In genomic region chr12:1917172-1918070, GRCh38 we compare ENCODE assay signal across 9 cellular contexts. TPM values are rescaled to one million over a fixed set of nuclear protein-coding genes. Genes with fewer than 3 reads are reported as not detected.
DNase-seq lines count a peak whose midpoint lies in the region; ATAC-seq and TF ChIP-seq lines count a peak whose summit lies in the region.
"Had no signal": no experiment of that assay in that cellular context is flagged by ENCODE, and none has a peak within 500 bp of the region (broad histone marks: within the 10 kb centered on the region; RNA-seq: fewer than 3 reads in every experiment).

No MANE protein-coding gene starts in this region.

- peak overlapping the region; percentile 94 to 99 (median 97) for H3K27ac Mint-ChIP-seq in CD14-positive monocyte
- H3K27ac Mint-ChIP-seq in central memory CD8-positive, alpha-beta T cell (ENCODE audit: low read depth): no peak overlapping the region
- H3K27ac Mint-ChIP-seq in neural crest cell (ENCODE audit: unreplicated experiment): peak overlapping the region; percentile 75
- no peak overlapping the region for H3K27ac Mint-ChIP-seq in activated CD4-positive, alpha-beta T cell treated with anti-CD3 and anti-CD28 coated beads, Interleukin-2, amount 10 ng/mL, durations not matched to agents 7 days and 5 days

- H3K4me3 Mint-ChIP-seq in CD14-positive monocyte (peak overlapping the region; percentile 95 to 96), neural crest cell (no peak overlapping the region)
- H3K4me3 Mint-ChIP-seq in central memory CD8-positive, alpha-beta T cell: peak overlapping the region; percentile 64
- H3K4me3 Mint-ChIP-seq in activated CD4-positive, alpha-beta T cell treated with anti-CD3 and anti-CD28 coated beads, Interleukin-2, amount 10 ng/mL, durations not matched to agents 7 days and 5 days: no peak overlapping the region

- H3K36me3 Mint-ChIP-seq in CD14-positive monocyte: peaks cover 10 to 13% of the 10 kb centered on the region in 2 donors
- peaks cover 3% of the 10 kb centered on the region for H3K36me3 Mint-ChIP-seq in central memory CD8-positive, alpha-beta T cell (ENCODE audit: insufficient read depth)
- no peaks in the 10 kb centered on the region for H3K36me3 Mint-ChIP-seq in neural crest cell (ENCODE audit: low read depth)
- no peaks in the 10 kb centered on the region for H3K36me3 Mint-ChIP-seq in activated CD4-positive, alpha-beta T cell treated with anti-CD3 and anti-CD28 coated beads, Interleukin-2, amount 10 ng/mL, durations not matched to agents 7 days and 5 days (ENCODE audit: low read depth)

- POLR2A ChIA-PET in activated CD4-positive, alpha-beta T cell treated with anti-CD3 and anti-CD28 coated beads, Interleukin-2, amount 10 ng/mL, durations not matched to agents 7 days and 5 days (lab: Charles Lee): no interaction called here

- no peak for TF ChIP-seq CTCF in CD14-positive monocyte (IDR thresholded peaks at IDR 0.05)
- no peak for TF ChIP-seq CTCF in neural crest cell (conservative IDR thresholded peaks at IDR 0.05)

- intact Hi-C loops in CD14-positive monocyte (cut with micrococcal nuclease): no loop called here

- H3K4me1 Mint-ChIP-seq in CD14-positive monocyte: peaks cover 47% of the 10 kb centered on the region
- H3K4me1 Mint-ChIP-seq in central memory CD8-positive, alpha-beta T cell: peaks cover 21% of the 10 kb centered on the region
- peaks cover 33% of the 10 kb centered on the region for H3K4me1 Mint-ChIP-seq in neural crest cell
- peaks cover 28% of the 10 kb centered on the region for H3K4me1 Mint-ChIP-seq in activated CD4-positive, alpha-beta T cell treated with anti-CD3 and anti-CD28 coated beads, Interleukin-2, amount 10 ng/mL, durations not matched to agents 7 days and 5 days

- peaks cover 2 to 6% (median 6%) of the 10 kb centered on the region in 3 donors for H3K27me3 Mint-ChIP-seq in CD14-positive monocyte (ENCODE audit: low read depth in 3 of 3)
- H3K27me3 Mint-ChIP-seq in central memory CD8-positive, alpha-beta T cell: peaks cover 20% of the 10 kb centered on the region
- H3K27me3 Mint-ChIP-seq in neural crest cell (ENCODE audit: low read depth): no peaks in the 10 kb centered on the region
- peaks cover 10% of the 10 kb centered on the region for H3K27me3 Mint-ChIP-seq in activated CD4-positive, alpha-beta T cell treated with anti-CD3 and anti-CD28 coated beads, Interleukin-2, amount 10 ng/mL, durations not matched to agents 7 days and 5 days

- DNase-seq in CD14-positive monocyte (ENCODE audit: low spot score): no peak
- DNase-seq in HuH-7 (ENCODE audit: low spot score): peak; percentile 1
- peak; percentile 7 to 10 for DNase-seq in central memory CD8-positive, alpha-beta T cell (ENCODE audit: low spot score in 2 of 2)
- no peak for DNase-seq in neural crest cell (ENCODE audit: low read depth, low spot score)
- no peak for DNase-seq in globus pallidus (ENCODE audit: low spot score)
- DNase-seq in activated CD4-positive, alpha-beta T cell treated with anti-CD3 and anti-CD28 coated beads, Interleukin-2, amount 10 ng/mL, durations not matched to agents 7 days and 5 days: no peak
- DNase-seq: DND-41 had no signal

- H3K9me3 Mint-ChIP-seq in CD14-positive monocyte: peaks cover 0 to 1% (median 0%) of the 10 kb centered on the region in 7 donors
- H3K9me3 Mint-ChIP-seq in central memory CD8-positive, alpha-beta T cell: no peaks in the 10 kb centered on the region
- no peaks in the 10 kb centered on the region for H3K9me3 Mint-ChIP-seq in neural crest cell
- H3K9me3 Mint-ChIP-seq in activated CD4-positive, alpha-beta T cell treated with anti-CD3 and anti-CD28 coated beads, Interleukin-2, amount 10 ng/mL, durations not matched to agents 7 days and 5 days: no peaks in the 10 kb centered on the region

- CTCF ChIA-PET in activated CD4-positive, alpha-beta T cell treated with anti-CD3 and anti-CD28 coated beads, Interleukin-2, amount 10 ng/mL, durations not matched to agents 7 days and 5 days (lab: Charles Lee): interaction anchor here (0.8 to 1.0 kb wide), 2 partner anchors 22 to 24 kb away, joined by 3 read pairs; no protein-coding TSS in a partner anchor

- ATAC-seq in central memory CD8-positive, alpha-beta T cell (replicated peaks; ENCODE audit: extremely low read depth, poor library complexity, severe bottlenecking): no peak
- ATAC-seq in GM18873 (IDR thresholded peaks at IDR 0.05; ENCODE audit: low FRiP score, unreplicated experiment): no peak
- no peak for ATAC-seq in HG03175 (IDR thresholded peaks at IDR 0.05; ENCODE audit: unreplicated experiment)

RNA-seq across cellular contexts. Expression of gene CACNA2D4, which starts 1.0 kb away (rescaled TPM):
- polyA plus RNA-seq in CD14-positive monocyte: 10 to 100 TPM; 17.8 to 22.1 TPM
- total RNA-seq in neural crest cell: 0.72 and 1.3 TPM in 2 replicates
- 10 to 100 TPM; 12.9 to 16.4 TPM for total RNA-seq in activated CD4-positive, alpha-beta T cell treated with anti-CD3 and anti-CD28 coated beads, Interleukin-2, amount 10 ng/mL, durations not matched to agents 7 days and 5 days

Comparison
In these comparisons a context has a peak if more than half of its experiments do, and no peak if none do; other contexts are left out.
1. DNase-seq: peak in HuH-7 (single experiment) and central memory CD8-positive, alpha-beta T cell (2 of 2); none in CD14-positive monocyte (single experiment), neural crest cell (single experiment), globus pallidus (single experiment) and activated CD4-positive, alpha-beta T cell treated with anti-CD3 and anti-CD28 coated beads, Interleukin-2, amount 10 ng/mL, durations not matched to agents 7 days and 5 days (single experiment).
2. H3K27ac Mint-ChIP-seq: peak in CD14-positive monocyte (7 of 7) and neural crest cell (single experiment); none in central memory CD8-positive, alpha-beta T cell (single experiment) and activated CD4-positive, alpha-beta T cell treated with anti-CD3 and anti-CD28 coated beads, Interleukin-2, amount 10 ng/mL, durations not matched to agents 7 days and 5 days (single experiment).
3. H3K4me3 Mint-ChIP-seq: peak in CD14-positive monocyte (2 of 2) and central memory CD8-positive, alpha-beta T cell (single experiment); none in neural crest cell (single experiment) and activated CD4-positive, alpha-beta T cell treated with anti-CD3 and anti-CD28 coated beads, Interleukin-2, amount 10 ng/mL, durations not matched to agents 7 days and 5 days (single experiment).